In the genomic region with DNA sequence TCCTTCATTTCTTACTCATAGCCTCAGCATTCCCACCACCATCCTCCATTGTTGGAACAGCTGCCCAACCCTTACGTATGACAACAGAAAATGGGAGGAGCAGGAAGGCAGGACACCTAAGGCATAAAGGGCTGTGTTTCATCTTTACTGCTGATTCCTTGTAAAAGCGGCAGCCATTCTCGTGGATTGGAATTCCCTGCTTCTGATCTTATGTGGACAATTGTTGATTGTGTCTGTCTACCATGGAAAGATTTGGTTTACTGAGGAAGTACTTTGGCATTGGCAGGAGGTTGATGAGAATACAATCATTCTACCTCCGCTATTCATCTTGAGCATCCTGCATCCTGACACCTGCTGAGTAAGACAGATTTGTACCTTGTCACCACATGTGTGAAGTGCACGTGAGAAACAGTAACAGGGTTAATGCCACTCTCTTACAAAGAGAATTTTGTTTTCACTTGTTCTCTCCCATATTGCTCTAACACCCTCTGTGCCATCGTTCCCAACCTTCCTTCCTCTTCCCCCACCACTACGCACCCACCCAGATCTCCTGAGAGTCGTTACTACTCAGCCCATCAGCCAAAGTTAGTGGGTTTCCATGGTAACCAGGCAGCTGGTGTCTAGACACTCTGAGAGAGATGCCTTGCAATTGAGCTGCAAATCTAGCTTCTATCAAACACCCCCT, we compare ENCODE assay signal across 10 cellular contexts.
DNase-seq lines count a peak whose midpoint lies in the region; ATAC-seq, FAIRE-seq and TF ChIP-seq lines count a peak whose summit lies in the region.
"Had no signal": no experiment of that assay in that cellular context is flagged by ENCODE, and none has a peak within 500 bp of the region (broad histone marks: within the 10 kb centered on the region; RNA-seq: fewer than 3 reads in every experiment).

No MANE protein-coding gene starts in this region.

- H3K27ac Mint-ChIP-seq in CD8-positive, alpha-beta T cell, result no peak overlapping the region
- H3K27ac Mint-ChIP-seq: CD4-positive, alpha-beta memory T cell had no signal

- WGBS in mesenchymal stem cell, result 72% methylated on average over 8 of the region's 8 CpGs

- no peak overlapping the region for H3K4me3 ChIP-seq in CD8-positive, alpha-beta T cell (ENCODE audit: low read depth, low read length)
- no peak overlapping the region for H3K4me3 ChIP-seq in mesenchymal stem cell (ENCODE audit: insufficient read depth in 1 of 2, low read depth in 1 of 2, low read length in 2 of 2)

- H3K4me3 Mint-ChIP-seq in CD8-positive, alpha-beta T cell, result no peak overlapping the region
- H3K4me3 Mint-ChIP-seq: CD4-positive, alpha-beta memory T cell had no signal

- H2BK15ac ChIP-seq in mesenchymal stem cell (ENCODE audit: low read depth, poor library complexity, severe bottlenecking), result no peak overlapping the region

- no peak overlapping the region for H3K23ac ChIP-seq in mesenchymal stem cell (ENCODE audit: low read length in 2 of 2)

- H3K9me3 Mint-ChIP-seq in CD8-positive, alpha-beta T cell, result no peaks in the 10 kb centered on the region
- H3K9me3 Mint-ChIP-seq: CD4-positive, alpha-beta memory T cell had no signal

- no peaks in the 10 kb centered on the region for H3K4me1 Mint-ChIP-seq in CD8-positive, alpha-beta T cell (ENCODE audit: low read depth)

- peak overlapping the region; percentile 80 for H4K8ac ChIP-seq in mesenchymal stem cell (ENCODE audit: low read length)

- H2BK5ac ChIP-seq in mesenchymal stem cell (ENCODE audit: low read depth, low read length, poor library complexity, severe bottlenecking), result no peak overlapping the region

- H3K27me3 Mint-ChIP-seq in CD8-positive, alpha-beta T cell (ENCODE audit: low read depth), result peaks cover 8% of the 10 kb centered on the region

- CTCF ChIA-PET in CD8-positive, alpha-beta T cell (lab: Charles Lee), result no interaction called here

- no peaks in the 10 kb centered on the region for H3K36me3 Mint-ChIP-seq in CD8-positive, alpha-beta T cell
- H3K36me3 Mint-ChIP-seq: CD4-positive, alpha-beta memory T cell had no signal

- H3K36me3 ChIP-seq in CD8-positive, alpha-beta T cell (ENCODE audit: insufficient read depth, low read length), result no peaks in the 10 kb centered on the region
- H3K36me3 ChIP-seq in mesenchymal stem cell (ENCODE audit: control insufficient read depth in 1 of 2, insufficient read depth in 2 of 2, low read depth in 1 of 2, low read length in 2 of 2), result no peaks in the 10 kb centered on the region

- H3K14ac ChIP-seq in mesenchymal stem cell (ENCODE audit: low read length in 2 of 2), result peak overlapping the region in 1 of 2 experiments; percentile 36

- DNase-seq in CD8-positive, alpha-beta T cell, result no peak
- DNase-seq in NCI-H1092 treated with DMSO at 0.1 percent for 48 hours (lab: John Stamatoyannopoulos, UW) (peak; percentile 25), anterior cingulate cortex (lab: John Stamatoyannopoulos, UW) (peak in 33 of 58 donors; percentile 1 to 68 (median 19)), mesenchymal stem cell (peak; percentile 40), RPMI8226 (no peak), D721Med (ENCODE audit: insufficient read length, low spot score) (no peak), NOMO-1 (lab: John Stamatoyannopoulos, UW; ENCODE audit: unreplicated experiment in 2 of 2) (no peak)
- no peak for DNase-seq in activated naive CD4-positive, alpha-beta T cell treated with anti-CD3 and anti-CD28 coated beads, Interleukin-2, amount 50 U/mL, for 16 hours
- DNase-seq: cortex of kidney had no signal

- intact Hi-C loops in CD8-positive, alpha-beta T cell (cut with DNase I, micrococcal nuclease), result loop anchor here in 1 of 2 experiments (10.0 kb wide), 1 partner anchor 1314 kb away; no protein-coding TSS in a partner anchor

- no peak overlapping the region for H4K91ac ChIP-seq in mesenchymal stem cell (ENCODE audit: low read length)

- no peak overlapping the region for H3K4me2 ChIP-seq in mesenchymal stem cell (ENCODE audit: low read length, poor library complexity, severe bottlenecking)

- POLR2A ChIA-PET in CD8-positive, alpha-beta T cell (lab: Charles Lee), result no interaction called here

- TF ChIP-seq CTCF in CD8-positive, alpha-beta T cell (IDR thresholded peaks at IDR 0.05), result no peak
- TF ChIP-seq CTCF in D721Med (IDR thresholded peaks at IDR 0.05; ENCODE audit: insufficient read depth, missing control alignments), result no peak

- peak overlapping the region; percentile 77 to 80 for H2BK12ac ChIP-seq in mesenchymal stem cell (ENCODE audit: low read length in 2 of 2)

- peak overlapping the region in 1 of 2 experiments; percentile 77 for H3K18ac ChIP-seq in mesenchymal stem cell (ENCODE audit: low read depth in 1 of 2, low read length in 2 of 2)

- ATAC-seq in CD8-positive, alpha-beta T cell, result peak; percentile 38

- no peak overlapping the region for H2BK120ac ChIP-seq in mesenchymal stem cell (ENCODE audit: low read depth, low read length)

- H3K9me3 ChIP-seq in CD8-positive, alpha-beta T cell (ENCODE audit: low read length), result no peaks in the 10 kb centered on the region
- peaks cover 5% of the 10 kb centered on the region for H3K9me3 ChIP-seq in mesenchymal stem cell (ENCODE audit: control insufficient read depth, low read length)

- no peak overlapping the region for H3K9ac ChIP-seq in mesenchymal stem cell (ENCODE audit: low read length)

- no peak overlapping the region for H3K27ac ChIP-seq in CD8-positive, alpha-beta T cell (ENCODE audit: low read depth, low read length)
- H3K27ac ChIP-seq in mesenchymal stem cell (ENCODE audit: low read length, poor library complexity, severe bottlenecking), result no peak overlapping the region

- no peaks in the 10 kb centered on the region for H3K4me1 ChIP-seq in CD8-positive, alpha-beta T cell (ENCODE audit: insufficient read depth, low read length)
- H3K4me1 ChIP-seq in mesenchymal stem cell (ENCODE audit: control insufficient read depth, insufficient read depth, low read depth, low read length), result peaks cover 1% of the 10 kb centered on the region

- H2AFZ ChIP-seq in mesenchymal stem cell (ENCODE audit: low read depth, low read length), result no peak overlapping the region

- H3K4ac ChIP-seq in mesenchymal stem cell (ENCODE audit: low read depth in 1 of 2, low read length in 2 of 2), result no peak overlapping the region

- no peaks in the 10 kb centered on the region for H3K79me1 ChIP-seq in mesenchymal stem cell (replicated peaks; ENCODE audit: low read length, poor library complexity, severe bottlenecking)

- H3K27me3 ChIP-seq in CD8-positive, alpha-beta T cell (ENCODE audit: insufficient read depth, low read length), result no peaks in the 10 kb centered on the region
- no peaks in the 10 kb centered on the region for H3K27me3 ChIP-seq in mesenchymal stem cell (ENCODE audit: control insufficient read depth in 1 of 2, insufficient read depth in 1 of 2, low read length in 2 of 2)

- no peak overlapping the region for H2AK5ac ChIP-seq in mesenchymal stem cell (ENCODE audit: low read length, severe bottlenecking)

- no peak for FAIRE-seq in D721Med (lab: Jason Lieb, UNC)

Comparison
In these comparisons a context has a peak if more than half of its experiments do, and no peak if none do; other contexts are left out.
1. DNase-seq: peak in NCI-H1092 treated with DMSO at 0.1 percent for 48 hours (single experiment), anterior cingulate cortex (33 of 58) and mesenchymal stem cell (single experiment); none in CD8-positive, alpha-beta T cell (0 of 7), RPMI8226 (single experiment), D721Med (single experiment), activated naive CD4-positive, alpha-beta T cell treated with anti-CD3 and anti-CD28 coated beads, Interleukin-2, amount 50 U/mL, for 16 hours (single experiment) and NOMO-1 (0 of 2).